In genomic region chr12:71440393-71441349, GRCh38 we compare ENCODE assay signal across 9 cellular contexts. TPM values are rescaled to one million over a fixed set of nuclear protein-coding genes. Genes with fewer than 3 reads are reported as not detected.
DNase-seq lines count a peak whose midpoint lies in the region; ATAC-seq, FAIRE-seq and TF ChIP-seq lines count a peak whose summit lies in the region.
"Had no signal": no experiment of that assay in that cellular context is flagged by ENCODE, and none has a peak within 500 bp of the region (broad histone marks: within the 10 kb centered on the region; RNA-seq: fewer than 3 reads in every experiment).

No MANE protein-coding gene starts in this region.

- H3F3A ChIP-seq in GM23338 (replicated peaks; ENCODE audit: low read depth), result no peaks in the 10 kb centered on the region

- H3K27me3 ChIP-seq in GM23338 (ENCODE audit: insufficient read depth), result peaks cover 81% of the 10 kb centered on the region
- H3K27me3 ChIP-seq in esophagus squamous epithelium, result peaks cover 8 to 82% (median 11%) of the 10 kb centered on the region in 4 donors
- peaks cover 0 to 13% (median 2%) of the 10 kb centered on the region in 4 donors for H3K27me3 ChIP-seq in pancreas

- H3K27me3 Mint-ChIP-seq in GM23338 (ENCODE audit: insufficient read depth, low read depth, poor library complexity), result peaks cover 52% of the 10 kb centered on the region

- H3K4me2 ChIP-seq in GM23338, result peak overlapping the region; percentile 98

- H3K27ac Mint-ChIP-seq in GM23338, result no peak overlapping the region

- peak; percentile 51 for DNase-seq in GF-D8 (lab: John Stamatoyannopoulos, UW)
- DNase-seq in GM23338 (ENCODE audit: low spot score), result peak; percentile 49
- no peak for DNase-seq in SK-N-MC (ENCODE audit: low read depth, low spot score)
- no peak for DNase-seq in esophagus squamous epithelium (lab: John Stamatoyannopoulos, UW)
- peak in 2 of 6 donors; percentile 32 to 60 for DNase-seq in pancreas
- no peak for DNase-seq in 8988T
- DNase-seq in effector CD4-positive, alpha-beta T cell, result no peak

- H3K9me3 ChIP-seq in SK-N-MC (ENCODE audit: low read depth, low read length) (no peaks in the 10 kb centered on the region), esophagus squamous epithelium (peaks cover 0 to 10% (median 9%) of the 10 kb centered on the region in 3 donors), pancreas (no peaks in the 10 kb centered on the region)

- no peak overlapping the region for H3K27ac ChIP-seq in GM23338 (ENCODE audit: low read depth)
- no peak overlapping the region for H3K27ac ChIP-seq in SK-N-MC
- H3K27ac ChIP-seq in esophagus squamous epithelium, result no peak overlapping the region
- no peak overlapping the region for H3K27ac ChIP-seq in pancreas

- peaks cover 7% of the 10 kb centered on the region for H3K36me3 Mint-ChIP-seq in GM23338 (ENCODE audit: low read depth)

- 1 to 2% methylated on average over 18 to 20 of the region's 44 CpGs for WGBS in esophagus squamous epithelium, 2 donors
- WGBS in pancreas, 2 donors, result 1 to 3% methylated on average over 44 of the region's 44 CpGs

- ATAC-seq in GM23338, result peak; percentile 19
- ATAC-seq in pancreas, result peak in 3 of 4 donors; percentile 56 to 76 (median 60)
- ATAC-seq in GM21367 (IDR thresholded peaks at IDR 0.05; ENCODE audit: unreplicated experiment), result no peak

- peak overlapping the region; percentile 97 for H2AFZ ChIP-seq in GM23338

- no peaks in the 10 kb centered on the region for H3K9me2 ChIP-seq in GM23338 (ENCODE audit: insufficient read depth)

- intact Hi-C loops in esophagus squamous epithelium (cut with DNase I), result no loop called here
- intact Hi-C loops in pancreas (cut with DNase I), result no loop called here

- no peak for TF ChIP-seq POLR2A in esophagus squamous epithelium (IDR thresholded peaks at IDR 0.05)

- H3K4me3 ChIP-seq in GM23338, result peak overlapping the region; percentile 82
- H3K4me3 ChIP-seq in SK-N-MC, result peak overlapping the region; percentile 73
- peak overlapping the region; percentile 18 to 59 (median 36) for H3K4me3 ChIP-seq in esophagus squamous epithelium
- peak overlapping the region in 2 of 4 donors; percentile 27 to 42 for H3K4me3 ChIP-seq in pancreas

- FAIRE-seq in pancreas (lab: Jason Lieb, UNC), result no peak

- no peak overlapping the region for H3K9ac ChIP-seq in SK-N-MC (ENCODE audit: insufficient read length)

- H4K20me1 ChIP-seq in GM23338 (replicated peaks; ENCODE audit: insufficient read depth), result no peaks in the 10 kb centered on the region

- H3K4me1 ChIP-seq in GM23338 (ENCODE audit: insufficient read depth) (peaks cover 23% of the 10 kb centered on the region), esophagus squamous epithelium (peaks cover 15 to 27% (median 16%) of the 10 kb centered on the region in 3 donors), pancreas (peaks cover 0 to 16% (median 9%) of the 10 kb centered on the region in 3 donors)

- H3K4me3 Mint-ChIP-seq in GM23338, result peak overlapping the region; percentile 78

- TF ChIP-seq CTCF in GM23338 (conservative IDR thresholded peaks at IDR 0.05; ENCODE audit: low read depth in 2 of 2) (no peak), esophagus squamous epithelium (IDR thresholded peaks at IDR 0.05) (no peak), pancreas (IDR thresholded peaks at IDR 0.05) (no peak)

- H3K9me3 Mint-ChIP-seq in GM23338, result peaks cover 20% of the 10 kb centered on the region

- no peaks in the 10 kb centered on the region for H3K79me2 ChIP-seq in GM23338 (replicated peaks; ENCODE audit: insufficient read depth)

- peaks cover 15% of the 10 kb centered on the region; the same call in 2 of the 3 replicates for H3K4me1 Mint-ChIP-seq in GM23338

- H3K36me3 ChIP-seq in GM23338 (ENCODE audit: insufficient read depth) (peaks cover under 1% of the 10 kb centered on the region; the same call in 1 of the 2 replicates), SK-N-MC (ENCODE audit: insufficient read depth, low read length) (no peaks in the 10 kb centered on the region), esophagus squamous epithelium (no peaks in the 10 kb centered on the region), pancreas (no peaks in the 10 kb centered on the region)

TF ChIP-seq in GM23338, 12 proteins besides CTCF, POLR2A, EP300 and RAD21:
- TF ChIP-seq POLR2AphosphoS5 (IDR thresholded peaks at IDR 0.05; ENCODE audit: low read depth), result no peak
- no peak for TF ChIP-seq ZNF114 (CRISPR knock-in tag; IDR thresholded peaks at IDR 0.05)
- no peak for TF ChIP-seq STAT1 (IDR thresholded peaks at IDR 0.05; ENCODE audit: unreplicated experiment)
- TF ChIP-seq EZH2 (IDR thresholded peaks at IDR 0.05; ENCODE audit: low read depth, unreplicated experiment), result peak; percentile 90
- TF ChIP-seq, protein P1, sequence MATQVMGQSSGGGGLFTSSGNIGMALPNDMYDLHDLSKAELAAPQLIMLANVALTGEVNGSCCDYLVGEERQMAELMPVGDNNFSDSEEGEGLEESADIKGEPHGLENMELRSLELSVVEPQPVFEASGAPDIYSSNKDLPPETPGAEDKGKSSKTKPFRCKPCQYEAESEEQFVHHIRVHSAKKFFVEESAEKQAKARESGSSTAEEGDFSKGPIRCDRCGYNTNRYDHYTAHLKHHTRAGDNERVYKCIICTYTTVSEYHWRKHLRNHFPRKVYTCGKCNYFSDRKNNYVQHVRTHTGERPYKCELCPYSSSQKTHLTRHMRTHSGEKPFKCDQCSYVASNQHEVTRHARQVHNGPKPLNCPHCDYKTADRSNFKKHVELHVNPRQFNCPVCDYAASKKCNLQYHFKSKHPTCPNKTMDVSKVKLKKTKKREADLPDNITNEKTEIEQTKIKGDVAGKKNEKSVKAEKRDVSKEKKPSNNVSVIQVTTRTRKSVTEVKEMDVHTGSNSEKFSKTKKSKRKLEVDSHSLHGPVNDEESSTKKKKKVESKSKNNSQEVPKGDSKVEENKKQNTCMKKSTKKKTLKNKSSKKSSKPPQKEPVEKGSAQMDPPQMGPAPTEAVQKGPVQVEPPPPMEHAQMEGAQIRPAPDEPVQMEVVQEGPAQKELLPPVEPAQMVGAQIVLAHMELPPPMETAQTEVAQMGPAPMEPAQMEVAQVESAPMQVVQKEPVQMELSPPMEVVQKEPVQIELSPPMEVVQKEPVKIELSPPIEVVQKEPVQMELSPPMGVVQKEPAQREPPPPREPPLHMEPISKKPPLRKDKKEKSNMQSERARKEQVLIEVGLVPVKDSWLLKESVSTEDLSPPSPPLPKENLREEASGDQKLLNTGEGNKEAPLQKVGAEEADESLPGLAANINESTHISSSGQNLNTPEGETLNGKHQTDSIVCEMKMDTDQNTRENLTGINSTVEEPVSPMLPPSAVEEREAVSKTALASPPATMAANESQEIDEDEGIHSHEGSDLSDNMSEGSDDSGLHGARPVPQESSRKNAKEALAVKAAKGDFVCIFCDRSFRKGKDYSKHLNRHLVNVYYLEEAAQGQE (IDR thresholded peaks at IDR 0.05; ENCODE audit: unreplicated experiment), result no peak

RNA-seq across cellular contexts. Expression of gene LGR5, which starts 1.1 kb away (rescaled TPM):
- 0.17 and 0.66 TPM in 2 replicates for total RNA-seq in GM23338 (2014; rRNA removed; shearing (Covaris generic))
- polyA plus RNA-seq in GM23338 (2016; fragmentation: Nextera tagmentation; extraction: Ambion mirVana) (0.09 and 0.26 TPM in 2 replicates), pancreas (under 1 TPM in 1 of 2 donors, not detected in 1; 0.09 TPM)
- total RNA-seq in esophagus squamous epithelium (under 1 TPM in 1 of 4 donors, not detected in 3; 0.21 TPM), pancreas (under 1 TPM in 3 of 6 donors, not detected in 3; 0.06 to 0.17 (median 0.12) TPM)
- total RNA-seq: SK-MEL-5 had no signal

Comparison
In these comparisons a context has a peak if more than half of its experiments do, and no peak if none do; other contexts are left out.
1. DNase-seq: peak in GF-D8 (single experiment) and GM23338 (single experiment); none in SK-N-MC (single experiment), esophagus squamous epithelium (single experiment), 8988T (single experiment) and effector CD4-positive, alpha-beta T cell (single experiment).